14 cellular contexts compared by ENCODE assay signal in genomic region chr17:6170349-6170748, GRCh38.
DNase-seq lines count a peak whose midpoint lies in the region; ATAC-seq and TF ChIP-seq lines count a peak whose summit lies in the region.
"Had no signal": no experiment of that assay in that cellular context is flagged by ENCODE, and none has a peak within 500 bp of the region (broad histone marks: within the 10 kb centered on the region; RNA-seq: fewer than 3 reads in every experiment).

No MANE protein-coding gene starts in this region.

- DNase-seq in activated T-cell treated with anti-CD3 and anti-CD28 coated beads for 48 hours (ENCODE audit: low read depth), result peak; percentile 1
- no peak for DNase-seq in activated T-cell treated with anti-CD3 and anti-CD28 coated beads for 4 hours
- peak; percentile 87 for DNase-seq in NCI-H1105 treated with DMSO at 0.1 percent for 48 hours (lab: John Stamatoyannopoulos, UW)
- peak; percentile 85 for DNase-seq in NCI-H2171 treated with DMSO at 0.1 percent for 48 hours (lab: John Stamatoyannopoulos, UW)
- peak; percentile 26 for DNase-seq in endodermal cell
- DNase-seq in mucosa of gallbladder (ENCODE audit: low spot score), result no peak
- DNase-seq in psoas muscle, result no peak
- DNase-seq: COR-L47, NCI-H187 treated with DMSO at 0.1 percent for 48 hours, NCI-H82, PC-9 had no signal

- H3K27ac Mint-ChIP-seq in endodermal cell, result no peak overlapping the region
- H3K27ac Mint-ChIP-seq: GM23338; T-helper 2 cell treated with Interferon-gamma antibody and Interleukin-4, amounts not matched to agents 5 μg/mL and 100 μg/mL, for 36 hours had no signal

- H3K27ac ChIP-seq in endodermal cell (ENCODE audit: low read depth, low read length) (no peak overlapping the region), psoas muscle (no peak overlapping the region)
- H3K27ac ChIP-seq: PC-9 had no signal

- H3K9me3 ChIP-seq in endodermal cell (ENCODE audit: control insufficient read depth, low read length) (peaks cover 4% of the 10 kb centered on the region), psoas muscle (no peaks in the 10 kb centered on the region)

- intact Hi-C loops in psoas muscle (cut with DNase I), result no loop called here

- H3K4me3 ChIP-seq in endodermal cell (ENCODE audit: low read length) (no peak overlapping the region), psoas muscle (no peak overlapping the region)
- H3K4me3 ChIP-seq: GM23338, PC-9 had no signal

- H3K27me3 ChIP-seq in endodermal cell (ENCODE audit: control insufficient read depth, insufficient read depth, low read length, poor library complexity, severe bottlenecking) (no peaks in the 10 kb centered on the region), psoas muscle (ENCODE audit: insufficient read depth in 3 of 3, low read length in 2 of 3) (no peaks in the 10 kb centered on the region)

- H3K36me3 ChIP-seq in endodermal cell (ENCODE audit: control insufficient read depth, insufficient read depth, low read length) (no peaks in the 10 kb centered on the region), psoas muscle (ENCODE audit: insufficient read depth in 1 of 2, low read depth in 1 of 2) (no peaks in the 10 kb centered on the region)

- H3K4me3 Mint-ChIP-seq in endodermal cell, result no peak overlapping the region
- H3K4me3 Mint-ChIP-seq: GM23338; T-helper 2 cell treated with Interferon-gamma antibody and Interleukin-4, amounts not matched to agents 5 μg/mL and 100 μg/mL, for 36 hours had no signal

- whole genome bisulfite sequencing in endodermal cell (ENCODE audit: insufficient coverage in 1 of 2, insufficient read length in 1 of 2), 2 experiments, result 98 to 100% methylated on average over 2 to 4 of the region's 4 CpGs
- WGBS in psoas muscle, 3 donors, result 64 to 69% (median 65%) methylated on average over 4 of the region's 4 CpGs

- H3K27me3 Mint-ChIP-seq in endodermal cell (ENCODE audit: insufficient read depth), result peaks cover 38% of the 10 kb centered on the region

- TF ChIP-seq CTCF in endodermal cell (conservative IDR thresholded peaks at IDR 0.05) (no peak), psoas muscle (IDR thresholded peaks at IDR 0.05) (no peak)

- no peaks in the 10 kb centered on the region for H3K36me3 Mint-ChIP-seq in endodermal cell (ENCODE audit: low read depth)

- H3K4me1 ChIP-seq in endodermal cell (ENCODE audit: control insufficient read depth, insufficient read depth, low read length), result peaks cover 25% of the 10 kb centered on the region
- peaks cover 2% of the 10 kb centered on the region for H3K4me1 ChIP-seq in psoas muscle

- H3K9ac ChIP-seq in endodermal cell (ENCODE audit: extremely low read depth, low read length, poor library complexity, severe bottlenecking), result no peak overlapping the region

- peaks cover 7% of the 10 kb centered on the region for H3K9me3 Mint-ChIP-seq in endodermal cell
- H3K9me3 Mint-ChIP-seq: T-helper 2 cell treated with Interferon-gamma antibody and Interleukin-4, amounts not matched to agents 5 μg/mL and 100 μg/mL, for 36 hours had no signal

- ATAC-seq in psoas muscle, result no peak
- ATAC-seq: GM23338, HCT116 had no signal

- H3K4me1 Mint-ChIP-seq in endodermal cell, result peaks cover 35% of the 10 kb centered on the region

Comparison
In these comparisons a context has a peak if more than half of its experiments do, and no peak if none do; other contexts are left out.
1. DNase-seq: peak in activated T-cell treated with anti-CD3 and anti-CD28 coated beads for 48 hours (single experiment), NCI-H1105 treated with DMSO at 0.1 percent for 48 hours (single experiment), NCI-H2171 treated with DMSO at 0.1 percent for 48 hours (single experiment) and endodermal cell (single experiment); none in activated T-cell treated with anti-CD3 and anti-CD28 coated beads for 4 hours (single experiment), mucosa of gallbladder (single experiment) and psoas muscle (0 of 2).